Comparison of ENCODE assay signal across 8 cellular contexts in the genomic region with DNA sequence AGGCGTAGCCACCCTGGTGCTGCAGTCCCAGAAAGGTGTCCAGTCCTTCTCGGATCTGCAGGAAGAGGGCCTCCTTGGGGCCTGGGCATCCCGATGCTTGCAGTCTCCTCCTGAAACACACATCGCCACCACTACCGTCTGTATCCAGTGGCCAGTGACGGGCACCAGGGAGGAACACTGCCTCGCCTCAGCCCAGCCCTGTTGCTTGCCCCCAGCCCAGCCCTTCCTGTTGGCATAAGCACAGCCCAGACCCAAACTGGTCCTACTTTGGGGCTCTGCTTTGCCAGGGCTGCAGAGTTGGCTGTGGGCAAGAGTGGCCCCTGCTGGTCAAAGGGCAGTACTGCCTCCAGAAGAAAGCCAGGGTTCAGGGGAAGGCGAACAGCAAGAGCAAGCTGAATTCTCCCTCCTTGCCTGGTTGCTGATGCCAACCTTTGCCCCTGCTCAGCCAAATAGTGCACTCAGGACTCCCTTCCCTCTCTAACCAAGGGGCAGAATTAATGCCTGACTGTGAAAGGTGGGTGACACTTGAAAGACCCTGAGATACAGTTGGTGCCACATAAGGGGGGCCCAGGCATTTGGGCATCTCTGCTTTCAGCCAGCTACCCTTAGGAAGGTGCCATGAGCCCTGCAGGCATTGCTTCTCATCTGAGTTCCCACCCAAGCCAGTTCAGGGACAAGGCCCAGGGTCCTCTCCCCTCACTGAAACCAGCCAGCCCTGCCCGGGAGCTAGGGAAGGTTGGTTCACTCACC. TPM values are rescaled to one million over a fixed set of nuclear protein-coding genes. Genes with fewer than 3 reads are reported as not detected.
DNase-seq lines count a peak whose midpoint lies in the region; ATAC-seq and TF ChIP-seq lines count a peak whose summit lies in the region.

No MANE protein-coding gene starts in this region.

- H3K9me3 ChIP-seq in RWPE2 (ENCODE audit: severe bottlenecking), result no peaks in the 10 kb centered on the region

- no peaks in the 10 kb centered on the region for H3K36me3 ChIP-seq in RWPE2 (ENCODE audit: low read depth)

- peak; percentile 97 for TF ChIP-seq CTCF in RWPE2 (IDR thresholded peaks at IDR 0.05; ENCODE audit: poor library complexity, severe bottlenecking)

- peak; percentile 85 for ATAC-seq in RWPE2 (ENCODE audit: low read depth)

- no peak overlapping the region for H3K27ac ChIP-seq in RWPE2 (ENCODE audit: poor library complexity, severe bottlenecking)
- H3K27ac ChIP-seq in substantia nigra (ENCODE audit: low read depth, low read length, poor library complexity, severe bottlenecking), result peak overlapping the region; percentile 86

- H3K4me3 ChIP-seq in Jurkat, Clone E6-1 (ENCODE audit: low read length), result no peak overlapping the region
- H3K4me3 ChIP-seq in RWPE2 (ENCODE audit: severe bottlenecking), result no peak overlapping the region

- no peaks in the 10 kb centered on the region for H3K27me3 ChIP-seq in RWPE2 (ENCODE audit: insufficient read depth, poor library complexity, severe bottlenecking)

- peaks cover under 1% of the 10 kb centered on the region for H3K4me1 ChIP-seq in RWPE2 (ENCODE audit: insufficient read depth, poor library complexity, severe bottlenecking)

- peak; percentile 57 for DNase-seq in NCI-H748 (lab: John Stamatoyannopoulos, UW; ENCODE audit: unreplicated experiment)
- DNase-seq in NCI-H748 treated with DMSO at 0.1 percent for 48 hours (lab: John Stamatoyannopoulos, UW), result no peak
- peak; percentile 58 for DNase-seq in Jurkat, Clone E6-1 (ENCODE audit: low read depth, low spot score)
- DNase-seq in RWPE2 (ENCODE audit: low spot score), result no peak
- DNase-seq in activated effector memory CD4-positive, alpha-beta T cell treated with Interleukin-2 at 50 U/mL for 16 hours, result peak; percentile 69
- peak; percentile 56 for DNase-seq in foreskin melanocyte
- peak in 53 of 56 donors; percentile 25 to 87 (median 71) for DNase-seq in nucleus accumbens (lab: John Stamatoyannopoulos, UW)
- peak in 47 of 49 donors; percentile 33 to 87 (median 68) for DNase-seq in substantia nigra (lab: John Stamatoyannopoulos, UW)

RNA-seq across cellular contexts. Expression of gene ARHGEF2, which starts 11.1 kb away (rescaled TPM):
- polyA plus RNA-seq in Jurkat, Clone E6-1 (2012; ENCODE audit: insufficient read depth, insufficient read length), result 159 TPM

RNA-seq across cellular contexts. Expression of gene SSR2, which starts 31.3 kb away (rescaled TPM):
- 195 TPM for polyA plus RNA-seq in Jurkat, Clone E6-1 (2012; ENCODE audit: insufficient read depth, insufficient read length)

RNA-seq across cellular contexts. Expression of gene RXFP4, which starts 48.0 kb away (rescaled TPM):
- polyA plus RNA-seq in Jurkat, Clone E6-1 (2012; ENCODE audit: insufficient read depth, insufficient read length), result not detected

RNA-seq across cellular contexts. Expression of gene KHDC4, which starts 55.2 kb away (rescaled TPM):
- 62.7 TPM for polyA plus RNA-seq in Jurkat, Clone E6-1 (2012; ENCODE audit: insufficient read depth, insufficient read length)

Comparison
In these comparisons a context has a peak if more than half of its experiments do, and no peak if none do; other contexts are left out.
1. DNase-seq: peak in NCI-H748 (single experiment), Jurkat, Clone E6-1 (single experiment), activated effector memory CD4-positive, alpha-beta T cell treated with Interleukin-2 at 50 U/mL for 16 hours (single experiment), foreskin melanocyte (single experiment), nucleus accumbens (53 of 56) and substantia nigra (47 of 49); none in NCI-H748 treated with DMSO at 0.1 percent for 48 hours (single experiment) and RWPE2 (single experiment).